In the genomic region with DNA sequence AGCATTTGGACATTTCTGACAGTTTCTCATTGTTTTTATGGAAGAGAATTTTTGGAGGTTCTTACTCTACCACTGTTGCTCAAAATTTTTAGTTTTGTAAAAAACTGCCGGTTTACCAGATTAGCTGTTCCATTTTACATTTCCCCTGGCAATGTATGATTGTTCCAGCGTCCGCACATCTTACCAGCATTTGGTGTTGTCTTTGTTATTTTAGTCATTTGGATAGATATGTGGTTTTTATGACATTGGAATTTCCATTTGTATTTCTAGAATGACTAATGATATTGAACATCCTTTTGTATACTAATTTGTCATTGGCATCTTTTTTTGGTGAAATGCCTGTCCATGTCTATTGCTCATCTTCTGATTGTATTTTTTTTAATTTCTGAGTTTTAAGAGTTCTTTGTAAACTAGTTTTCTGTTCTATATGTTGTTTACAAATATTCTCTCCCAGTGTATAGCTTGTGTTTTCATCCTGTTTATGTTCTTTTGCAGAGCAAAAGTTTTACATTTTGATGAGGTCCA, we compare ENCODE assay signal across 21 cellular contexts. TPM values are rescaled to one million over a fixed set of nuclear protein-coding genes. Genes with fewer than 3 reads are reported as not detected.
DNase-seq lines count a peak whose midpoint lies in the region; TF ChIP-seq lines count a peak whose summit lies in the region.
"Had no signal": no experiment of that assay in that cellular context is flagged by ENCODE, and none has a peak within 500 bp of the region (broad histone marks: within the 10 kb centered on the region; RNA-seq: fewer than 3 reads in every experiment).

No MANE protein-coding gene starts in this region.

- H3K9me3 ChIP-seq in Loucy (ENCODE audit: insufficient read depth, low read depth, low read length) (no peaks in the 10 kb centered on the region), thymus (ENCODE audit: control insufficient read depth) (no peaks in the 10 kb centered on the region), transverse colon (no peaks in the 10 kb centered on the region)
- H3K9me3 ChIP-seq: body of pancreas, thyroid gland had no signal

- TF ChIP-seq CTCF in Loucy (conservative IDR thresholded peaks at IDR 0.05; ENCODE audit: low read length) = no peak
- TF ChIP-seq CTCF in transverse colon (IDR thresholded peaks at IDR 0.05) = no peak
- TF ChIP-seq CTCF in progenitor cell of endocrine pancreas (IDR thresholded peaks at IDR 0.05; ENCODE audit: unreplicated experiment) = no peak

- H3K4me1 Mint-ChIP-seq in activated naive CD4-positive, alpha-beta T cell treated with anti-CD3 and anti-CD28 coated beads, Interleukin-2, amount 50 U/mL, for 24 hours = peaks cover 37% of the 10 kb centered on the region
- no peaks in the 10 kb centered on the region for H3K4me1 Mint-ChIP-seq in progenitor cell of endocrine pancreas (ENCODE audit: low read depth)

- H3K9me3 Mint-ChIP-seq in activated naive CD4-positive, alpha-beta T cell treated with anti-CD3 and anti-CD28 coated beads, Interleukin-2, amount 50 U/mL, for 24 hours = no peaks in the 10 kb centered on the region
- peaks cover 5% of the 10 kb centered on the region for H3K9me3 Mint-ChIP-seq in progenitor cell of endocrine pancreas (ENCODE audit: low read depth)
- H3K9me3 Mint-ChIP-seq: CD4-positive, alpha-beta T cell; stimulated activated naive B cell treated with anti-CD40 and anti-IgM and Interleukin-4, amounts not matched to agents 10 μg/mL and 1 μg/mL and 100 μg/mL, for 72 hours had no signal

- H3K9ac ChIP-seq in Loucy (ENCODE audit: low read depth, low read length, poor library complexity, severe bottlenecking) = peak overlapping the region; percentile 20

- peaks cover 12% of the 10 kb centered on the region for H3K36me3 Mint-ChIP-seq in activated naive CD4-positive, alpha-beta T cell treated with anti-CD3 and anti-CD28 coated beads, Interleukin-2, amount 50 U/mL, for 24 hours
- peaks cover 12% of the 10 kb centered on the region for H3K36me3 Mint-ChIP-seq in progenitor cell of endocrine pancreas (ENCODE audit: insufficient read depth)

- H3K4me3 Mint-ChIP-seq in activated naive CD4-positive, alpha-beta T cell treated with anti-CD3 and anti-CD28 coated beads, Interleukin-2, amount 50 U/mL, for 24 hours = no peak overlapping the region
- H3K4me3 Mint-ChIP-seq in progenitor cell of endocrine pancreas (ENCODE audit: low read depth) = no peak overlapping the region
- H3K4me3 Mint-ChIP-seq: CD4-positive, alpha-beta T cell; stimulated activated naive B cell treated with anti-CD40 and anti-IgM and Interleukin-4, amounts not matched to agents 10 μg/mL and 1 μg/mL and 100 μg/mL, for 72 hours had no signal

- no peaks in the 10 kb centered on the region for H3K27me3 Mint-ChIP-seq in activated naive CD4-positive, alpha-beta T cell treated with anti-CD3 and anti-CD28 coated beads, Interleukin-2, amount 50 U/mL, for 24 hours
- no peaks in the 10 kb centered on the region for H3K27me3 Mint-ChIP-seq in progenitor cell of endocrine pancreas
- H3K27me3 Mint-ChIP-seq: CD4-positive, alpha-beta T cell; stimulated activated naive B cell treated with anti-CD40 and anti-IgM and Interleukin-4, amounts not matched to agents 10 μg/mL and 1 μg/mL and 100 μg/mL, for 72 hours had no signal

- H3K27me3 ChIP-seq in Loucy (ENCODE audit: insufficient read depth, low read length, poor library complexity, severe bottlenecking) (no peaks in the 10 kb centered on the region), thymus (ENCODE audit: control insufficient read depth, insufficient read depth) (no peaks in the 10 kb centered on the region), transverse colon (no peaks in the 10 kb centered on the region)
- H3K27me3 ChIP-seq: body of pancreas, thyroid gland had no signal

- in situ Hi-C loops in transverse colon (cut with MboI; ENCODE audit: low pct_ligation_motif_present in 1 of 4, low pct_unique_long_range_greater_than_20kb in 1 of 4, low sequenced_read_pairs in 3 of 4) = loop anchor here (10.0 to 25.0 kb wide), 2 partner anchors 425 to 432 kb away; no protein-coding TSS in a partner anchor

- H4K20me1 ChIP-seq in Loucy (ENCODE audit: insufficient read depth, low read length, poor library complexity, severe bottlenecking) = no peaks in the 10 kb centered on the region

- H3K4me2 ChIP-seq in Loucy (ENCODE audit: low read depth, low read length, poor library complexity, severe bottlenecking) = peak overlapping the region; percentile 34

- H3K27ac ChIP-seq in thymus (ENCODE audit: low read depth) (peak overlapping the region; percentile 68), transverse colon (no peak overlapping the region)
- H3K27ac ChIP-seq: body of pancreas, thyroid gland had no signal

- no peak overlapping the region for H3K4me3 ChIP-seq in Loucy (ENCODE audit: low read length, poor library complexity, severe bottlenecking)
- H3K4me3 ChIP-seq in thymus (ENCODE audit: low read length) = no peak overlapping the region
- no peak overlapping the region for H3K4me3 ChIP-seq in transverse colon
- H3K4me3 ChIP-seq: body of pancreas, thyroid gland had no signal

- no peaks in the 10 kb centered on the region for H3K79me2 ChIP-seq in Loucy (ENCODE audit: insufficient read depth, low read length)

- peak overlapping the region; percentile 81 for H3K27ac Mint-ChIP-seq in activated naive CD4-positive, alpha-beta T cell treated with anti-CD3 and anti-CD28 coated beads, Interleukin-2, amount 50 U/mL, for 24 hours
- no peak overlapping the region for H3K27ac Mint-ChIP-seq in progenitor cell of endocrine pancreas
- H3K27ac Mint-ChIP-seq: CD4-positive, alpha-beta T cell; stimulated activated naive B cell treated with anti-CD40 and anti-IgM and Interleukin-4, amounts not matched to agents 10 μg/mL and 1 μg/mL and 100 μg/mL, for 72 hours had no signal

- TF ChIP-seq POLR2A in transverse colon (IDR thresholded peaks at IDR 0.05) = no peak

- intact Hi-C loops in transverse colon (cut with DNase I; ENCODE audit: low total_unique reads) = no loop called here

- H3K4me1 ChIP-seq in Loucy (ENCODE audit: insufficient read depth, low read length, poor library complexity, severe bottlenecking) (peaks cover 23% of the 10 kb centered on the region), thymus (ENCODE audit: control insufficient read depth, insufficient read depth, low read length) (peaks cover 21% of the 10 kb centered on the region), transverse colon (no peaks in the 10 kb centered on the region)
- H3K4me1 ChIP-seq: body of pancreas, thyroid gland had no signal

- no peak overlapping the region for H2AFZ ChIP-seq in Loucy (ENCODE audit: low read length)

- TF ChIP-seq EP300 in transverse colon (IDR thresholded peaks at IDR 0.05; ENCODE audit: low read depth) = no peak

- H3F3A ChIP-seq in Loucy (ENCODE audit: low read depth) = no peaks in the 10 kb centered on the region

- 91% methylated on average over 3 of the region's 3 CpGs for WGBS in thymus
- 91 to 96% methylated on average over 3 of the region's 3 CpGs for WGBS in transverse colon (ENCODE audit: low coverage in 1 of 2), 2 donors

- no peaks in the 10 kb centered on the region for H3K9me2 ChIP-seq in Loucy (replicated peaks; ENCODE audit: low read depth, low read length)

- peak; percentile 25 for DNase-seq in stimulated activated CD4-positive, alpha-beta T cell treated with anti-CD3 and anti-CD28 coated beads, Interleukin-15, amount 100 ng/mL, for 24 hours
- no peak for DNase-seq in stimulated activated CD4-positive, alpha-beta T cell treated with anti-CD3 and anti-CD28 coated beads, Interleukin-12 subunit alpha, Interleukin-12 subunit beta, amount 100 ng/mL, for 4 hours
- no peak for DNase-seq in transverse colon
- no peak for DNase-seq in progenitor cell of endocrine pancreas (ENCODE audit: low spot score, unreplicated experiment)
- DNase-seq: activated CD8-positive, alpha-beta memory T cell treated with anti-CD3 and anti-CD28 coated beads, Interleukin-2, amount 50 U/mL, for 4 hours; body of pancreas; CD4-positive, alpha-beta T cell; effector CD4-positive, alpha-beta T cell; erythroblast; left colon; NCI-H1092; NCI-H187 treated with DMSO at 0.1 percent for 48 hours; NCI-H524 treated with DMSO at 0.1 percent for 48 hours; nucleus accumbens; SHP77 treated with DMSO at 0.1 percent for 48 hours; stimulated activated naive B cell treated with anti-CD40 and anti-IgM and Interleukin-4, amounts not matched to agents 10 μg/mL and 1 μg/mL and 100 μg/mL, for 72 hours; SW 1271; thyroid gland had no signal

- H3K36me3 ChIP-seq in Loucy (ENCODE audit: insufficient read depth, low read length) = no peaks in the 10 kb centered on the region
- no peaks in the 10 kb centered on the region for H3K36me3 ChIP-seq in thymus (ENCODE audit: control insufficient read depth, insufficient read depth)
- no peaks in the 10 kb centered on the region for H3K36me3 ChIP-seq in transverse colon
- H3K36me3 ChIP-seq: thyroid gland had no signal

RNA-seq across cellular contexts. Expression of a gene that starts 28.6 kb away (rescaled TPM):
- 11.0 TPM for polyA plus RNA-seq in thymus
- total RNA-seq in transverse colon (10 to 100 TPM; 56.5 to 82.7 (median 64.2) TPM), progenitor cell of endocrine pancreas (36.5 and 44.9 TPM in 2 replicates)

RNA-seq across cellular contexts. Expression of a gene that starts 30.5 kb away (rescaled TPM):
- polyA plus RNA-seq in thymus = 7.7 TPM
- total RNA-seq in transverse colon = 10 to 100 TPM in 2 of 4 donors, 1 to 10 TPM in 2; 7.8 to 23.5 (median 12.5) TPM
- 23.0 and 28.4 TPM in 2 replicates for total RNA-seq in progenitor cell of endocrine pancreas
